ENCODE assay signal across 19 cellular contexts in genomic region chr4:112859456-112860184, GRCh38.
DNase-seq lines count a peak whose midpoint lies in the region; ATAC-seq and TF ChIP-seq lines count a peak whose summit lies in the region.
"Had no signal": no experiment of that assay in that cellular context is flagged by ENCODE, and none has a peak within 500 bp of the region (broad histone marks: within the 10 kb centered on the region; RNA-seq: fewer than 3 reads in every experiment).

No MANE protein-coding gene starts in this region.

- no peak for ATAC-seq in HG02870 (IDR thresholded peaks at IDR 0.05; ENCODE audit: unreplicated experiment)
- ATAC-seq: activated naive CD4-positive, alpha-beta T cell treated with anti-CD3 and anti-CD28 coated beads, Interleukin-2, amount 50 U/mL, for 72 hours; activated T-cell treated with anti-CD3 and anti-CD28 coated beads, Interleukin-2, amount 50 U/mL, for 72 hours; left cardiac atrium; stimulated activated naive CD8-positive, alpha-beta T cell treated with anti-CD3 and anti-CD28 coated beads, Interleukin-15, amount 100 ng/mL, for 72 hours; upper lobe of right lung had no signal

- no peak for TF ChIP-seq POLR2A in esophagus muscularis mucosa (IDR thresholded peaks at IDR 0.05; ENCODE audit: low read depth)

- H3K4me3 ChIP-seq in SJCRH30 (no peak overlapping the region), esophagus muscularis mucosa (no peak overlapping the region), stomach smooth muscle (ENCODE audit: low read length in 2 of 2) (no peak overlapping the region)
- H3K4me3 ChIP-seq: smooth muscle cell, upper lobe of right lung had no signal

- 66% methylated on average over 2 of the region's 2 CpGs for WGBS in esophagus muscularis mucosa

- no peak overlapping the region for H3K9ac ChIP-seq in stomach smooth muscle (ENCODE audit: low read length in 2 of 2)

- intact Hi-C loops in esophagus muscularis mucosa (cut with DNase I), result loop anchor here (10.0 kb wide), 1 partner anchor 75 kb away; no protein-coding TSS in a partner anchor

- TF ChIP-seq EP300 in esophagus muscularis mucosa (IDR thresholded peaks at IDR 0.05), result no peak

- DNase-seq in DMS153 (lab: John Stamatoyannopoulos, UW) (peak; percentile 30), DMS153 treated with DMSO at 0.1 percent for 48 hours (lab: John Stamatoyannopoulos, UW; ENCODE audit: unreplicated experiment) (no peak), SJCRH30 (peak; percentile 58 to 84), esophagus muscularis mucosa (ENCODE audit: extremely low spot score) (no peak), Kasumi-1 (lab: John Stamatoyannopoulos, UW) (no peak), NCI-H1436 treated with DMSO at 0.1 percent for 48 hours (lab: John Stamatoyannopoulos, UW) (no peak)
- DNase-seq: 8988T; activated CD4-positive, alpha-beta T cell treated with anti-CD3 and anti-CD28 coated beads for 4 hours; activated T-cell treated with anti-CD3 and anti-CD28 coated beads, Interleukin-2, amount 50 U/mL, for 72 hours; EL; IMR-90; left cardiac atrium; stimulated activated CD4-positive, alpha-beta T cell treated with anti-CD3 and anti-CD28 coated beads, Interleukin-4, amount 100 ng/mL, for 24 hours; stimulated activated naive CD8-positive, alpha-beta T cell treated with anti-CD3 and anti-CD28 coated beads, Interleukin-15, amount 100 ng/mL, for 72 hours; upper lobe of right lung had no signal

- H3K4me1 ChIP-seq in SJCRH30 (peaks cover 20% of the 10 kb centered on the region), esophagus muscularis mucosa (peaks cover 15 to 58% (median 37%) of the 10 kb centered on the region in 4 donors), stomach smooth muscle (ENCODE audit: control insufficient read depth, insufficient read depth, low read length) (peaks cover 5% of the 10 kb centered on the region)
- H3K4me1 ChIP-seq: upper lobe of right lung had no signal

- H3K36me3 ChIP-seq in SJCRH30, result no peaks in the 10 kb centered on the region
- H3K36me3 ChIP-seq in esophagus muscularis mucosa, result no peaks in the 10 kb centered on the region
- H3K36me3 ChIP-seq in stomach smooth muscle (ENCODE audit: control insufficient read depth in 2 of 2, insufficient read depth in 2 of 2, low read length in 2 of 2), result no peaks in the 10 kb centered on the region
- H3K36me3 ChIP-seq: upper lobe of right lung had no signal

- H3K27ac ChIP-seq in SJCRH30 (peak overlapping the region; percentile 1; the same call in 1 of the 2 replicates), esophagus muscularis mucosa (replicated peaks in 1 of 4) (peak overlapping the region; percentile 28 to 66 (median 56)), stomach smooth muscle (ENCODE audit: low read length) (peak overlapping the region; percentile 46)
- H3K27ac ChIP-seq: upper lobe of right lung had no signal

- no peak for TF ChIP-seq CTCF in esophagus muscularis mucosa (IDR thresholded peaks at IDR 0.05)

- H3K9me3 ChIP-seq in SJCRH30 (replicated peaks), result no peaks in the 10 kb centered on the region
- H3K9me3 ChIP-seq in esophagus muscularis mucosa, result no peaks in the 10 kb centered on the region
- H3K9me3 ChIP-seq in stomach smooth muscle (ENCODE audit: control insufficient read depth in 2 of 2, low read length in 2 of 2), result no peaks in the 10 kb centered on the region
- H3K9me3 ChIP-seq: upper lobe of right lung had no signal

- H3K27me3 ChIP-seq in SJCRH30, result no peaks in the 10 kb centered on the region
- H3K27me3 ChIP-seq in esophagus muscularis mucosa, result no peaks in the 10 kb centered on the region
- no peaks in the 10 kb centered on the region for H3K27me3 ChIP-seq in stomach smooth muscle (ENCODE audit: control insufficient read depth in 1 of 2, insufficient read depth in 2 of 2, low read length in 2 of 2)
- H3K27me3 ChIP-seq: upper lobe of right lung had no signal

Comparison
In these comparisons a context has a peak if more than half of its experiments do, and no peak if none do; other contexts are left out.
1. DNase-seq: peak in DMS153 (single experiment) and SJCRH30 (2 of 2); none in DMS153 treated with DMSO at 0.1 percent for 48 hours (single experiment), esophagus muscularis mucosa (single experiment), Kasumi-1 (0 of 2) and NCI-H1436 treated with DMSO at 0.1 percent for 48 hours (single experiment).
2. H3K27ac ChIP-seq: peak in every context shown above with its lines; median percentile 56 in esophagus muscularis mucosa; 46 in stomach smooth muscle; 1 in SJCRH30.